8 cellular contexts compared by ENCODE assay signal in the genomic region with DNA sequence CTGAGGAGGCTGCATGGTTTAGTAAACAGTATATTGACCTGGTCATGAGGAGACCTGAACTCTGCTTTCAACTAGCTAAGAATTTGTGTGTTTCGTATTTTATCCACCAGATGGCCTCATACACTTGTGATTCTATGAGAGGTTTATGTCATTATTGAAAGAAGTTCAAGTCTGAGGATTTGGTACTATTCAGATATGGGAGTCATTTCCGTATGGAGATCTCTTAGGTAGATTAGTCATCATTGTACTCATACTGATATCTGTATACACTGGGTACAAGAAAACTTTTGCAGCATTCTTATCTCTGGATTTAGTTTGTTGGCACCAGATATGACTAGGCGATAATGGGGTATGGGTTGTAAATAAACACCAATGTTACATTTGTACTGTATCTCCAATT. TPM values are rescaled to one million over a fixed set of nuclear protein-coding genes. Genes with fewer than 3 reads are reported as not detected.
A peak's percentile ranks its signal among the peaks of the same experiment; 100 is the strongest.
DNase-seq lines count a peak whose midpoint lies in the region; ATAC-seq and TF ChIP-seq lines count a peak whose summit lies in the region.

No MANE protein-coding gene starts in this region.

- ATAC-seq in activated T-cell treated with anti-CD3 and anti-CD28 coated beads, Interleukin-2, amount 50 U/mL, for 72 hours (replicated peaks in 1 of 2): peak; percentile 98 to 99
- ATAC-seq in HG03045 (IDR thresholded peaks at IDR 0.05; ENCODE audit: unreplicated experiment) (peak; percentile 55), heart left ventricle (peak in 3 of 4 donors; percentile 60 to 71 (median 62))

- CTCF ChIA-PET in activated CD4-positive, alpha-beta memory T cell treated with anti-CD3 and anti-CD28 coated beads for 36 hours (lab: Charles Lee): interaction anchor here (0.7 to 4.6 kb wide), 39 partner anchors 9 to 1523 kb away, joined by 3 to 144 read pairs (median 4); a partner anchor contains a TSS

- TF ChIP-seq CTCF in heart left ventricle (IDR thresholded peaks at IDR 0.05) (peak; percentile 46 to 72 (median 59)), retinal pigment epithelial cell (conservative IDR thresholded peaks at IDR 0.05; ENCODE audit: low read depth, low read length) (peak; percentile 58)

- H3K27ac Mint-ChIP-seq in activated T-cell treated with anti-CD3 and anti-CD28 coated beads, Interleukin-2, amount 50 U/mL, for 72 hours: peak overlapping the region; percentile 86
- peak overlapping the region; percentile 52 for H3K27ac Mint-ChIP-seq in activated CD4-positive, alpha-beta memory T cell treated with anti-CD3 and anti-CD28 coated beads for 36 hours
- H3K27ac Mint-ChIP-seq in activated T-helper 1 cell treated with anti-CD3 and anti-CD28 coated beads, Interleukin-12 subunit alpha, Interleukin-12 subunit beta, Interleukin-2, Interleukin-4 antibody, amounts not matched to agents 30 ng/mL and 10 ng/mL and 1 ng/mL, durations not matched to agents 14 hours and 24 hours and 36 hours: no peak overlapping the region

- H3K27me3 Mint-ChIP-seq in activated T-cell treated with anti-CD3 and anti-CD28 coated beads, Interleukin-2, amount 50 U/mL, for 72 hours (ENCODE audit: low read depth): no peaks in the 10 kb centered on the region
- no peaks in the 10 kb centered on the region for H3K27me3 Mint-ChIP-seq in activated CD4-positive, alpha-beta memory T cell treated with anti-CD3 and anti-CD28 coated beads for 36 hours
- H3K27me3 Mint-ChIP-seq in activated T-helper 1 cell treated with anti-CD3 and anti-CD28 coated beads, Interleukin-12 subunit alpha, Interleukin-12 subunit beta, Interleukin-2, Interleukin-4 antibody, amounts not matched to agents 30 ng/mL and 10 ng/mL and 1 ng/mL, durations not matched to agents 14 hours and 24 hours and 36 hours (ENCODE audit: insufficient read depth): no peaks in the 10 kb centered on the region

- intact Hi-C loops in activated CD4-positive, alpha-beta memory T cell treated with anti-CD3 and anti-CD28 coated beads for 36 hours (cut with micrococcal nuclease): loop anchor here (1.0 to 2.0 kb wide), 8 partner anchors 20 to 245 kb away; no protein-coding TSS in a partner anchor
- intact Hi-C loops in heart left ventricle (cut with DNase I): loop anchor here (1.0 to 10.0 kb wide), 5 partner anchors 52 to 245 kb away; no protein-coding TSS in a partner anchor
- intact Hi-C loops in activated T-helper 1 cell treated with anti-CD3 and anti-CD28 coated beads, Interleukin-12 subunit alpha, Interleukin-12 subunit beta, Interleukin-2, Interleukin-4 antibody, amounts not matched to agents 30 ng/mL and 10 ng/mL and 1 ng/mL, durations not matched to agents 14 hours and 24 hours and 36 hours (cut with micrococcal nuclease): loop anchor here (1.0 to 5.0 kb wide), 7 partner anchors 26 to 600 kb away; a partner anchor contains a TSS

- no peak for TF ChIP-seq POLR2A in heart left ventricle (IDR thresholded peaks at IDR 0.05)

- H3K4me1 ChIP-seq in heart left ventricle: no peaks in the 10 kb centered on the region

- H3K9me3 ChIP-seq in heart left ventricle: no peaks in the 10 kb centered on the region

- WGBS in heart left ventricle, 4 donors: 35 to 46% (median 41%) methylated on average over 3 of the region's 3 CpGs

- H3K4me3 ChIP-seq in heart left ventricle: no peak overlapping the region
- no peak overlapping the region for H3K4me3 ChIP-seq in retinal pigment epithelial cell (ENCODE audit: low read length)

- H3K27ac ChIP-seq in heart left ventricle: no peak overlapping the region

- no peaks in the 10 kb centered on the region for H3K27me3 ChIP-seq in heart left ventricle

- peaks cover 0 to 97% (median 92%) of the 10 kb centered on the region in 9 donors for H3K36me3 ChIP-seq in heart left ventricle

- H3K9me3 Mint-ChIP-seq in activated T-cell treated with anti-CD3 and anti-CD28 coated beads, Interleukin-2, amount 50 U/mL, for 72 hours: no peaks in the 10 kb centered on the region
- no peaks in the 10 kb centered on the region for H3K9me3 Mint-ChIP-seq in activated CD4-positive, alpha-beta memory T cell treated with anti-CD3 and anti-CD28 coated beads for 36 hours
- no peaks in the 10 kb centered on the region for H3K9me3 Mint-ChIP-seq in activated T-helper 1 cell treated with anti-CD3 and anti-CD28 coated beads, Interleukin-12 subunit alpha, Interleukin-12 subunit beta, Interleukin-2, Interleukin-4 antibody, amounts not matched to agents 30 ng/mL and 10 ng/mL and 1 ng/mL, durations not matched to agents 14 hours and 24 hours and 36 hours

- peaks cover 10 to 23% of the 10 kb centered on the region in 2 donors for H3K36me3 Mint-ChIP-seq in activated T-cell treated with anti-CD3 and anti-CD28 coated beads, Interleukin-2, amount 50 U/mL, for 72 hours (ENCODE audit: insufficient read depth in 2 of 2)
- H3K36me3 Mint-ChIP-seq in activated CD4-positive, alpha-beta memory T cell treated with anti-CD3 and anti-CD28 coated beads for 36 hours: peaks cover 41% of the 10 kb centered on the region
- H3K36me3 Mint-ChIP-seq in activated T-helper 1 cell treated with anti-CD3 and anti-CD28 coated beads, Interleukin-12 subunit alpha, Interleukin-12 subunit beta, Interleukin-2, Interleukin-4 antibody, amounts not matched to agents 30 ng/mL and 10 ng/mL and 1 ng/mL, durations not matched to agents 14 hours and 24 hours and 36 hours (ENCODE audit: low read depth): peaks cover 44% of the 10 kb centered on the region

- H3K4me3 Mint-ChIP-seq in activated T-cell treated with anti-CD3 and anti-CD28 coated beads, Interleukin-2, amount 50 U/mL, for 72 hours: peak overlapping the region in 1 of 2 donors; percentile 43
- H3K4me3 Mint-ChIP-seq in activated CD4-positive, alpha-beta memory T cell treated with anti-CD3 and anti-CD28 coated beads for 36 hours: no peak overlapping the region
- no peak overlapping the region for H3K4me3 Mint-ChIP-seq in activated T-helper 1 cell treated with anti-CD3 and anti-CD28 coated beads, Interleukin-12 subunit alpha, Interleukin-12 subunit beta, Interleukin-2, Interleukin-4 antibody, amounts not matched to agents 30 ng/mL and 10 ng/mL and 1 ng/mL, durations not matched to agents 14 hours and 24 hours and 36 hours

- peak in 1 of 2 donors; percentile 14 for DNase-seq in activated T-cell treated with anti-CD3 and anti-CD28 coated beads, Interleukin-2, amount 50 U/mL, for 72 hours
- no peak for DNase-seq in activated T-cell treated with anti-CD3 and anti-CD28 coated beads, Interleukin-2, amount 50 U/mL, for 48 hours
- DNase-seq in NCI-H2171 treated with DMSO at 0.1 percent for 48 hours (lab: John Stamatoyannopoulos, UW): peak; percentile 66
- DNase-seq in activated CD4-positive, alpha-beta memory T cell treated with anti-CD3 and anti-CD28 coated beads for 36 hours: no peak
- DNase-seq in heart left ventricle: no peak
- DNase-seq in retinal pigment epithelial cell (ENCODE audit: low read depth): peak; percentile 29
- no peak for DNase-seq in activated T-helper 1 cell treated with anti-CD3 and anti-CD28 coated beads, Interleukin-12 subunit alpha, Interleukin-12 subunit beta, Interleukin-2, Interleukin-4 antibody, amounts not matched to agents 30 ng/mL and 10 ng/mL and 1 ng/mL, durations not matched to agents 14 hours and 24 hours and 36 hours (ENCODE audit: low spot score)

- POLR2A ChIA-PET in activated CD4-positive, alpha-beta memory T cell treated with anti-CD3 and anti-CD28 coated beads for 36 hours (lab: Charles Lee): interaction anchor here (0.5 to 1.5 kb wide), 2 partner anchors 122 to 244 kb away, joined by 4 to 6 read pairs; no protein-coding TSS in a partner anchor

- H3K4me1 Mint-ChIP-seq in activated T-cell treated with anti-CD3 and anti-CD28 coated beads, Interleukin-2, amount 50 U/mL, for 72 hours (ENCODE audit: low read depth): peaks cover 24% of the 10 kb centered on the region
- H3K4me1 Mint-ChIP-seq in activated CD4-positive, alpha-beta memory T cell treated with anti-CD3 and anti-CD28 coated beads for 36 hours (ENCODE audit: low read depth): peaks cover 22% of the 10 kb centered on the region
- H3K4me1 Mint-ChIP-seq in activated T-helper 1 cell treated with anti-CD3 and anti-CD28 coated beads, Interleukin-12 subunit alpha, Interleukin-12 subunit beta, Interleukin-2, Interleukin-4 antibody, amounts not matched to agents 30 ng/mL and 10 ng/mL and 1 ng/mL, durations not matched to agents 14 hours and 24 hours and 36 hours (ENCODE audit: low read depth): peaks cover 22% of the 10 kb centered on the region

RNA-seq across cellular contexts. Expression of a gene that starts 26.6 kb away (rescaled TPM):
- total RNA-seq in activated T-cell treated with anti-CD3 and anti-CD28 coated beads, Interleukin-2, amount 50 U/mL, for 72 hours: 10 to 100 TPM; 23.7 to 28.4 TPM
- total RNA-seq in activated CD4-positive, alpha-beta memory T cell treated with anti-CD3 and anti-CD28 coated beads for 36 hours: 10 to 100 TPM; 20.8 to 23.0 TPM
- 10 to 100 TPM; 13.3 to 24.4 (median 17.6) TPM for total RNA-seq in heart left ventricle
- polyA plus RNA-seq in heart left ventricle: 10 to 100 TPM in 1 of 2 donors, 1 to 10 TPM in 1; 3.0 to 16.2 TPM
- 23.9 and 25.5 TPM in 2 replicates for total RNA-seq in activated T-helper 1 cell treated with anti-CD3 and anti-CD28 coated beads, Interleukin-12 subunit alpha, Interleukin-12 subunit beta, Interleukin-2, Interleukin-4 antibody, amounts not matched to agents 30 ng/mL and 10 ng/mL and 1 ng/mL, durations not matched to agents 14 hours and 24 hours and 36 hours

RNA-seq across cellular contexts. Expression of a gene that starts 43.2 kb away (rescaled TPM):
- total RNA-seq in activated T-cell treated with anti-CD3 and anti-CD28 coated beads, Interleukin-2, amount 50 U/mL, for 72 hours: 10 to 100 TPM; 33.0 to 41.1 TPM
- 10 to 100 TPM; 25.9 to 28.5 TPM for total RNA-seq in activated CD4-positive, alpha-beta memory T cell treated with anti-CD3 and anti-CD28 coated beads for 36 hours
- 10 to 100 TPM in 1 of 9 donors, 1 to 10 TPM in 8; 5.2 to 10.0 (median 7.1) TPM for total RNA-seq in heart left ventricle
- polyA plus RNA-seq in heart left ventricle: 10 to 100 TPM in 1 of 2 donors, 1 to 10 TPM in 1; 5.8 to 18.1 TPM
- total RNA-seq in activated T-helper 1 cell treated with anti-CD3 and anti-CD28 coated beads, Interleukin-12 subunit alpha, Interleukin-12 subunit beta, Interleukin-2, Interleukin-4 antibody, amounts not matched to agents 30 ng/mL and 10 ng/mL and 1 ng/mL, durations not matched to agents 14 hours and 24 hours and 36 hours: 34.1 and 36.0 TPM in 2 replicates

Comparison
In these comparisons a context has a peak if more than half of its experiments do, and no peak if none do; other contexts are left out.
1. DNase-seq: peak in NCI-H2171 treated with DMSO at 0.1 percent for 48 hours (single experiment) and retinal pigment epithelial cell (single experiment); none in activated T-cell treated with anti-CD3 and anti-CD28 coated beads, Interleukin-2, amount 50 U/mL, for 48 hours (0 of 2), activated CD4-positive, alpha-beta memory T cell treated with anti-CD3 and anti-CD28 coated beads for 36 hours (single experiment), heart left ventricle (0 of 5) and activated T-helper 1 cell treated with anti-CD3 and anti-CD28 coated beads, Interleukin-12 subunit alpha, Interleukin-12 subunit beta, Interleukin-2, Interleukin-4 antibody, amounts not matched to agents 30 ng/mL and 10 ng/mL and 1 ng/mL, durations not matched to agents 14 hours and 24 hours and 36 hours (single experiment).
2. Peak in every context shown above with its lines, with median percentiles within 50 percentile points of each other: ATAC-seq.